ENCODE assay signal across 32 cellular contexts in genomic region chr11:122042981-122043380, GRCh38.
"Had no signal": no experiment of that assay in that cellular context is flagged by ENCODE, and none has a peak within 500 bp of the region (broad histone marks: within the 10 kb centered on the region; RNA-seq: fewer than 3 reads in every experiment).

No MANE protein-coding gene starts in this region.

- H3K27ac ChIP-seq: epithelial cell of prostate, esophagus squamous epithelium, gastroesophageal sphincter, hepatocyte, neutrophil, ovary, sigmoid colon, stomach, thyroid gland, upper lobe of left lung, vagina, WERI-Rb-1 had no signal

- H3K4me1 Mint-ChIP-seq: activated T-helper 17 cell treated with anti-CD3 and anti-CD28 coated beads, Interleukin-2, amount 50 U/mL, for 72 hours; naive B cell; nephron progenitor cell; stimulated activated naive B cell treated with anti-CD40 and anti-IgM and Interleukin-4, amounts not matched to agents 10 μg/mL and 1 μg/mL and 100 μg/mL, for 72 hours; T-helper 17 cell had no signal

- DNase-seq: activated CD4-positive, alpha-beta T cell treated with anti-CD3 and anti-CD28 coated beads for 48 hours; activated CD4-positive, alpha-beta T cell treated with anti-CD3 and anti-CD28 coated beads, Interleukin-2, amount 50 U/mL, for 48 hours; activated CD8-positive, alpha-beta memory T cell treated with anti-CD3 and anti-CD28 coated beads, Interleukin-2, amount 50 U/mL, for 4 hours; activated gamma-delta T cell treated with Interleukin-2 at 50 U/mL for 16 hours; activated naive CD4-positive, alpha-beta T cell treated with anti-CD3 and anti-CD28 coated beads, Interleukin-2, amount 50 U/mL, for 16 hours; activated T-cell treated with anti-CD3 and anti-CD28 coated beads, Interleukin-2, amount 50 U/mL, for 1 hour; effector CD8-positive, alpha-beta T cell; esophagus squamous epithelium; left cardiac atrium; left ventricle myocardium superior; naive B cell; nephron progenitor cell; ovary; retina; sigmoid colon; stimulated activated CD4-positive, alpha-beta T cell treated with anti-CD3 and anti-CD28 coated beads, Interleukin-15, amount 100 ng/mL, for 24 hours; stimulated activated CD4-positive, alpha-beta T cell treated with anti-CD3 and anti-CD28 coated beads, Interleukin-2, amount 100 ng/mL, for 24 hours; stimulated activated naive B cell treated with anti-CD40 and anti-IgM and Interleukin-4, amounts not matched to agents 10 μg/mL and 1 μg/mL and 100 μg/mL, for 72 hours; stomach; T-helper 17 cell; T1000; thyroid gland; upper lobe of left lung; WERI-Rb-1 had no signal

- H3K36me3 ChIP-seq: esophagus squamous epithelium, gastroesophageal sphincter, neutrophil, ovary, sigmoid colon, stomach, thyroid gland, upper lobe of left lung, vagina, WERI-Rb-1 had no signal

- H3K4me3 ChIP-seq: esophagus squamous epithelium, gastroesophageal sphincter, hepatocyte, ovary, sigmoid colon, stomach, thyroid gland, upper lobe of left lung, vagina had no signal

- H3K4me1 ChIP-seq: gastroesophageal sphincter, stomach, thyroid gland, upper lobe of left lung, vagina had no signal

- H3K9me3 ChIP-seq: esophagus squamous epithelium, gastroesophageal sphincter, neutrophil, ovary, sigmoid colon, stomach, thyroid gland, upper lobe of left lung, vagina had no signal

- H3K27me3 Mint-ChIP-seq: activated T-helper 17 cell treated with anti-CD3 and anti-CD28 coated beads, Interleukin-2, amount 50 U/mL, for 72 hours; T-helper 17 cell had no signal

- H3K27ac Mint-ChIP-seq: activated T-helper 17 cell treated with anti-CD3 and anti-CD28 coated beads, Interleukin-2, amount 50 U/mL, for 72 hours; naive B cell; nephron progenitor cell; progenitor cell of endocrine pancreas; stimulated activated naive B cell treated with anti-CD40 and anti-IgM and Interleukin-4, amounts not matched to agents 10 μg/mL and 1 μg/mL and 100 μg/mL, for 72 hours; T-helper 17 cell had no signal

- ATAC-seq: activated CD4-positive, CD25-positive, alpha-beta regulatory T cell treated with anti-CD3 and anti-CD28 coated beads, Interleukin-2, amount 50 U/mL, for 24 hours; activated T-helper 17 cell treated with anti-CD3 and anti-CD28 coated beads, Interleukin-2, amount 50 U/mL, for 72 hours; gastroesophageal sphincter; left cardiac atrium; left ventricle myocardium superior; stimulated activated naive B cell treated with anti-CD40 and anti-IgM and Interleukin-4, amounts not matched to agents 10 μg/mL and 1 μg/mL and 100 μg/mL, for 72 hours; T-helper 17 cell had no signal

- H3K9me3 Mint-ChIP-seq: activated T-helper 17 cell treated with anti-CD3 and anti-CD28 coated beads, Interleukin-2, amount 50 U/mL, for 72 hours had no signal

- H3K36me3 Mint-ChIP-seq: naive B cell; stimulated activated naive B cell treated with anti-CD40 and anti-IgM and Interleukin-4, amounts not matched to agents 10 μg/mL and 1 μg/mL and 100 μg/mL, for 72 hours had no signal

- H3K4me3 Mint-ChIP-seq: activated T-helper 17 cell treated with anti-CD3 and anti-CD28 coated beads, Interleukin-2, amount 50 U/mL, for 72 hours; naive B cell; nephron progenitor cell; stimulated activated naive B cell treated with anti-CD40 and anti-IgM and Interleukin-4, amounts not matched to agents 10 μg/mL and 1 μg/mL and 100 μg/mL, for 72 hours; T-helper 17 cell had no signal

- H3K27me3 ChIP-seq: esophagus squamous epithelium, gastroesophageal sphincter, ovary, sigmoid colon, stomach, thyroid gland, upper lobe of left lung, vagina had no signal
